ENCODE assay signal across 24 cellular contexts in genomic region chr10:43943825-43944360, GRCh38.
DNase-seq lines count a peak whose midpoint lies in the region; TF ChIP-seq lines count a peak whose summit lies in the region.
"Had no signal": no experiment of that assay in that cellular context is flagged by ENCODE, and none has a peak within 500 bp of the region (broad histone marks: within the 10 kb centered on the region; RNA-seq: fewer than 3 reads in every experiment).

No MANE protein-coding gene starts in this region.

- H2AK5ac ChIP-seq in mesenchymal stem cell (ENCODE audit: low read length, severe bottlenecking), result no peak overlapping the region

- H2AFZ ChIP-seq in Karpas-422 (ENCODE audit: low read length) (no peak overlapping the region; the same call in 1 of the 2 replicates), mesenchymal stem cell (ENCODE audit: low read depth, low read length) (no peak overlapping the region)

- H3K4me2 ChIP-seq in Karpas-422 (ENCODE audit: low read depth, low read length, poor library complexity, severe bottlenecking) (peak overlapping the region; percentile 59), mesenchymal stem cell (ENCODE audit: low read length, poor library complexity, severe bottlenecking) (no peak overlapping the region)

- H2BK15ac ChIP-seq in mesenchymal stem cell (ENCODE audit: low read depth, poor library complexity, severe bottlenecking), result no peak overlapping the region

- TF ChIP-seq POLR2A in spleen (IDR thresholded peaks at IDR 0.05), result no peak

- WGBS in mesenchymal stem cell, result 83% methylated on average over 8 of the region's 8 CpGs
- 60 to 82% (median 68%) methylated on average over 7 to 8 of the region's 8 CpGs for WGBS in spleen, 5 donors

- H2BK120ac ChIP-seq in mesenchymal stem cell (ENCODE audit: low read depth, low read length), result peak overlapping the region; percentile 9

- peak overlapping the region; percentile 21; the same call in 1 of the 2 replicates for H3K4me3 ChIP-seq in Karpas-422 (ENCODE audit: low read length)
- no peak overlapping the region for H3K4me3 ChIP-seq in mesenchymal stem cell (ENCODE audit: insufficient read depth in 1 of 2, low read depth in 1 of 2, low read length in 2 of 2)
- H3K4me3 ChIP-seq in spleen, result no peak overlapping the region
- H3K4me3 ChIP-seq: cardiac muscle cell, ovary, Peyer's patch, right lobe of liver had no signal

- DNase-seq in AG20443 (ENCODE audit: low spot score) (peak; percentile 2), Karpas-422 (no peak), mesenchymal stem cell (no peak), spleen (peak; percentile 59), HPDE6-E6E7 (ENCODE audit: extremely low spot score) (no peak), NCI-H2029 treated with DMSO at 0.1 percent for 48 hours (lab: John Stamatoyannopoulos, UW) (no peak), NCI-H510A (lab: John Stamatoyannopoulos, UW) (no peak)
- no peak for DNase-seq in activated CD4-positive, alpha-beta T cell treated with anti-CD3 and anti-CD28 coated beads for 1 hour
- DNase-seq: activated CD4-positive, alpha-beta T cell treated with anti-CD3 and anti-CD28 coated beads, Interleukin-2, amount 50 U/mL, for 48 hours; activated CD4-positive, CD25-positive, alpha-beta regulatory T cell; activated naive CD4-positive, alpha-beta T cell treated with anti-CD3 and anti-CD28 coated beads, Interleukin-2, amount 50 U/mL, for 16 hours; activated T-cell treated with anti-CD3 and anti-CD28 coated beads, Interleukin-2, amount 50 U/mL, for 4 hours; anterior cingulate cortex; BE2C; Kasumi-1; NCI-H2171; NCI-H524; Peyer's patch; stimulated activated CD4-positive, alpha-beta T cell treated with anti-CD3 and anti-CD28 coated beads, Interleukin-15, amount 100 ng/mL, for 24 hours; T-cell had no signal

- H4K8ac ChIP-seq in mesenchymal stem cell (ENCODE audit: low read length), result peak overlapping the region; percentile 1

- H3K79me1 ChIP-seq in mesenchymal stem cell (replicated peaks; ENCODE audit: low read length, poor library complexity, severe bottlenecking), result no peaks in the 10 kb centered on the region

- H3K9me3 ChIP-seq in Karpas-422 (ENCODE audit: low read length) (no peaks in the 10 kb centered on the region), mesenchymal stem cell (ENCODE audit: control insufficient read depth, low read length) (no peaks in the 10 kb centered on the region), spleen (no peaks in the 10 kb centered on the region)
- H3K9me3 ChIP-seq: BE2C, ovary, Peyer's patch, right lobe of liver had no signal

- peak overlapping the region; percentile 53 for H4K91ac ChIP-seq in mesenchymal stem cell (ENCODE audit: low read length)

- peak overlapping the region; percentile 70 to 96 for H2BK12ac ChIP-seq in mesenchymal stem cell (ENCODE audit: low read length in 2 of 2)

- H4K20me1 ChIP-seq in Karpas-422 (ENCODE audit: insufficient read depth, low read depth, low read length), result no peaks in the 10 kb centered on the region

- H3K27me3 ChIP-seq in Karpas-422 (ENCODE audit: low read length) (no peaks in the 10 kb centered on the region), mesenchymal stem cell (ENCODE audit: control insufficient read depth in 1 of 2, insufficient read depth in 1 of 2, low read length in 2 of 2) (peaks cover 0 to 6% of the 10 kb centered on the region in 2 experiments), spleen (replicated peaks in 1 of 7) (peaks cover 0 to 15% (median 0%) of the 10 kb centered on the region in 7 donors)
- H3K27me3 ChIP-seq: BE2C, cardiac muscle cell, ovary, Peyer's patch, right lobe of liver had no signal

- H3K79me2 ChIP-seq in Karpas-422 (ENCODE audit: low read length), result no peaks in the 10 kb centered on the region

- H3K14ac ChIP-seq in mesenchymal stem cell (ENCODE audit: low read length in 2 of 2), result peak overlapping the region in 1 of 2 experiments; percentile 1

- intact Hi-C loops in spleen (cut with DNase I; ENCODE audit: low total_unique reads), result no loop called here

- H3K27ac ChIP-seq in Karpas-422 (ENCODE audit: low read length) (peak overlapping the region; percentile 70), mesenchymal stem cell (ENCODE audit: low read length, poor library complexity, severe bottlenecking) (no peak overlapping the region), spleen (no peak overlapping the region)
- H3K27ac ChIP-seq: cardiac muscle cell, ovary, Peyer's patch, right lobe of liver had no signal

- no peak overlapping the region for H3K23ac ChIP-seq in mesenchymal stem cell (ENCODE audit: low read length in 2 of 2)

- no peak overlapping the region for H2BK5ac ChIP-seq in mesenchymal stem cell (ENCODE audit: low read depth, low read length, poor library complexity, severe bottlenecking)

- no peak for TF ChIP-seq CTCF in spleen (IDR thresholded peaks at IDR 0.05 in 8 of 11, conservative IDR thresholded peaks at IDR 0.05 in 3 of 11)

- H3K36me3 ChIP-seq in Karpas-422 (ENCODE audit: insufficient read depth, low read length) (no peaks in the 10 kb centered on the region), mesenchymal stem cell (ENCODE audit: control insufficient read depth in 1 of 2, insufficient read depth in 2 of 2, low read depth in 1 of 2, low read length in 2 of 2) (no peaks in the 10 kb centered on the region), spleen (no peaks in the 10 kb centered on the region)
- H3K36me3 ChIP-seq: BE2C, cardiac muscle cell, ovary, Peyer's patch, right lobe of liver had no signal

- peak overlapping the region in 1 of 2 experiments; percentile 0 for H3K4ac ChIP-seq in mesenchymal stem cell (ENCODE audit: low read depth in 1 of 2, low read length in 2 of 2)

- H3K4me1 ChIP-seq in Karpas-422 (ENCODE audit: low read length) (peaks cover 58% of the 10 kb centered on the region), mesenchymal stem cell (ENCODE audit: control insufficient read depth, insufficient read depth, low read depth, low read length) (no peaks in the 10 kb centered on the region), spleen (peaks cover 0 to 31% (median 4%) of the 10 kb centered on the region in 6 donors)
- H3K4me1 ChIP-seq: Caco-2, Peyer's patch, right lobe of liver had no signal

- H3K18ac ChIP-seq in mesenchymal stem cell (ENCODE audit: low read depth in 1 of 2, low read length in 2 of 2), result peak overlapping the region; percentile 29 to 59

- peak overlapping the region; percentile 49 for H3K9ac ChIP-seq in Karpas-422 (ENCODE audit: low read length)
- no peak overlapping the region for H3K9ac ChIP-seq in mesenchymal stem cell (ENCODE audit: low read length)

- H3K9me2 ChIP-seq in Karpas-422 (replicated peaks; ENCODE audit: insufficient read depth, low read length), result no peaks in the 10 kb centered on the region

Comparison
In these comparisons a context has a peak if more than half of its experiments do, and no peak if none do; other contexts are left out.
1. DNase-seq: peak in AG20443 (single experiment) and spleen (single experiment); none in Karpas-422 (single experiment), mesenchymal stem cell (single experiment), HPDE6-E6E7 (single experiment), NCI-H2029 treated with DMSO at 0.1 percent for 48 hours (single experiment), activated CD4-positive, alpha-beta T cell treated with anti-CD3 and anti-CD28 coated beads for 1 hour (single experiment) and NCI-H510A (single experiment).